ENCODE assay signal across 3 cellular contexts in the genomic region with DNA sequence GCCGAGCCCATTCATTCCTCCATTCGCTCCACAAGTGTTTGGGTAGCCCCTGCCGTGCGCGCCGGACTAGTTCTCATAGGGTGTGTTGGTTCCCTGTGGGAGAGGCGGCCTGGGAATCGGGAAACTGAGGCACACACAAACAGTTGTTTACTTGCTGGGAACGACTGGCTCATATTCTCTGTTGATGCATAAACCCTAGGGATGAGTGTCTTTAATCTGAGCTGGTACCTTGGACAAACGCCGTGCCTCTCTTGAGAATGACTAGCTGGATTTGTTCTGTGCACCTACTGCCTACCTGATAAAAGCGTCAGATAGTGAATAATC.
TF ChIP-seq lines count a peak whose summit lies in the region.

No MANE protein-coding gene starts in this region.

TF ChIP-seq in liver, 16 proteins besides CTCF, POLR2A, EP300 and RAD21:
- TF ChIP-seq FOXA2 (IDR thresholded peaks at IDR 0.05) (no peak), GABPA (IDR thresholded peaks at IDR 0.05 in 1 of 2, conservative IDR thresholded peaks at IDR 0.05 in 1 of 2) (no peak), RXRA (IDR thresholded peaks at IDR 0.05) (no peak), HNF4G (IDR thresholded peaks at IDR 0.05) (no peak), EGR1 (IDR thresholded peaks at IDR 0.05; ENCODE audit: low read depth in 2 of 2) (no peak), HNF4A (conservative IDR thresholded peaks at IDR 0.05) (no peak), FOXA1 (IDR thresholded peaks at IDR 0.05) (no peak), TAF1 (conservative IDR thresholded peaks at IDR 0.05) (no peak), YY1 (IDR thresholded peaks at IDR 0.05) (no peak), NR2F2 (IDR thresholded peaks at IDR 0.05) (no peak)
- TF ChIP-seq, protein P1, sequence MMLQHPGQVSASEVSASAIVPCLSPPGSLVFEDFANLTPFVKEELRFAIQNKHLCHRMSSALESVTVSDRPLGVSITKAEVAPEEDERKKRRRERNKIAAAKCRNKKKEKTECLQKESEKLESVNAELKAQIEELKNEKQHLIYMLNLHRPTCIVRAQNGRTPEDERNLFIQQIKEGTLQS (IDR thresholded peaks at IDR 0.05), result no peak
- TF ChIP-seq, protein P2, sequence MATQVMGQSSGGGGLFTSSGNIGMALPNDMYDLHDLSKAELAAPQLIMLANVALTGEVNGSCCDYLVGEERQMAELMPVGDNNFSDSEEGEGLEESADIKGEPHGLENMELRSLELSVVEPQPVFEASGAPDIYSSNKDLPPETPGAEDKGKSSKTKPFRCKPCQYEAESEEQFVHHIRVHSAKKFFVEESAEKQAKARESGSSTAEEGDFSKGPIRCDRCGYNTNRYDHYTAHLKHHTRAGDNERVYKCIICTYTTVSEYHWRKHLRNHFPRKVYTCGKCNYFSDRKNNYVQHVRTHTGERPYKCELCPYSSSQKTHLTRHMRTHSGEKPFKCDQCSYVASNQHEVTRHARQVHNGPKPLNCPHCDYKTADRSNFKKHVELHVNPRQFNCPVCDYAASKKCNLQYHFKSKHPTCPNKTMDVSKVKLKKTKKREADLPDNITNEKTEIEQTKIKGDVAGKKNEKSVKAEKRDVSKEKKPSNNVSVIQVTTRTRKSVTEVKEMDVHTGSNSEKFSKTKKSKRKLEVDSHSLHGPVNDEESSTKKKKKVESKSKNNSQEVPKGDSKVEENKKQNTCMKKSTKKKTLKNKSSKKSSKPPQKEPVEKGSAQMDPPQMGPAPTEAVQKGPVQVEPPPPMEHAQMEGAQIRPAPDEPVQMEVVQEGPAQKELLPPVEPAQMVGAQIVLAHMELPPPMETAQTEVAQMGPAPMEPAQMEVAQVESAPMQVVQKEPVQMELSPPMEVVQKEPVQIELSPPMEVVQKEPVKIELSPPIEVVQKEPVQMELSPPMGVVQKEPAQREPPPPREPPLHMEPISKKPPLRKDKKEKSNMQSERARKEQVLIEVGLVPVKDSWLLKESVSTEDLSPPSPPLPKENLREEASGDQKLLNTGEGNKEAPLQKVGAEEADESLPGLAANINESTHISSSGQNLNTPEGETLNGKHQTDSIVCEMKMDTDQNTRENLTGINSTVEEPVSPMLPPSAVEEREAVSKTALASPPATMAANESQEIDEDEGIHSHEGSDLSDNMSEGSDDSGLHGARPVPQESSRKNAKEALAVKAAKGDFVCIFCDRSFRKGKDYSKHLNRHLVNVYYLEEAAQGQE (IDR thresholded peaks at IDR 0.05), result no peak

TF ChIP-seq in HepG2, 621 proteins besides CTCF, POLR2A, EP300 and RAD21:
- TF ChIP-seq PHF8 (CRISPR knock-in tag; IDR thresholded peaks at IDR 0.05) (no peak), RELA (CRISPR knock-in tag; IDR thresholded peaks at IDR 0.05) (no peak), NR2C2 (CRISPR knock-in tag; IDR thresholded peaks at IDR 0.05; ENCODE audit: borderline replicate concordance) (no peak), ZNF816 (CRISPR knock-in tag; IDR thresholded peaks at IDR 0.05; ENCODE audit: borderline replicate concordance) (no peak), NCOA1 (CRISPR knock-in tag; IDR thresholded peaks at IDR 0.05) (no peak), YEATS2 (CRISPR knock-in tag; IDR thresholded peaks at IDR 0.05; ENCODE audit: borderline replicate concordance) (no peak), AGO2 (optimal IDR thresholded peaks at IDR 0.05; ENCODE audit: low read depth, low read length) (no peak), SP140L (CRISPR knock-in tag; IDR thresholded peaks at IDR 0.05; ENCODE audit: borderline replicate concordance) (no peak)

TF ChIP-seq in GM12891, 5 proteins besides CTCF, POLR2A, EP300 and RAD21:
- TF ChIP-seq TAF1 (IDR thresholded peaks at IDR 0.05; ENCODE audit: low read depth, low read length), result no peak
- no peak for TF ChIP-seq POLR2AphosphoS5 (IDR thresholded peaks at IDR 0.05; ENCODE audit: low read depth, low read length)
- TF ChIP-seq PAX5 (IDR thresholded peaks at IDR 0.05; ENCODE audit: insufficient read depth, low read length, severe bottlenecking), result no peak
- no peak for TF ChIP-seq POU2F2 (IDR thresholded peaks at IDR 0.05; ENCODE audit: low read depth, low read length)
- TF ChIP-seq SPI1 (IDR thresholded peaks at IDR 0.05; ENCODE audit: low read depth, low read length), result no peak
